ENCODE assay signal across 1 cellular context in the genomic region with DNA sequence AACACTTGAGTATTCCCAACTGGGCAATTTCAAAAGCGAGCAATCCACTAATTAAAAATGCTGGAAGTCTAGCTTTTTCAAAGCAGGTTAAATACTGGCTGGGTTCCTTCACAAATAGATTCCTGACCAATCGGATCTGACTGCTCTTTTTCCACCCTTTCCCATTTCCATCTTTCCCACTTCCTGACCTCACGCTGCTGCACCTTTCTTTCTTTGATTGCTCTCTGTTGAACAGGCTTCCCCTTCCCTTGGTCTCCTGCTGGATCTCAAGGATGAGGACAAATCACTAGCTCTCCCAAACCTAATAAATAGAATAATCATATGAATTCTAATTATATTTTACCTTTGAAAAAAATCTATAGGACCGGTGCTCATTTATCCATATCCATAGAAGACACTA.
A peak's percentile ranks its signal among the peaks of the same experiment; 100 is the strongest.
TF ChIP-seq lines count a peak whose summit lies in the region.

No MANE protein-coding gene starts in this region.

TF ChIP-seq in GM23338, 12 proteins besides CTCF, POLR2A, EP300 and RAD21 (continued from another document):
- TF ChIP-seq, protein P1, sequence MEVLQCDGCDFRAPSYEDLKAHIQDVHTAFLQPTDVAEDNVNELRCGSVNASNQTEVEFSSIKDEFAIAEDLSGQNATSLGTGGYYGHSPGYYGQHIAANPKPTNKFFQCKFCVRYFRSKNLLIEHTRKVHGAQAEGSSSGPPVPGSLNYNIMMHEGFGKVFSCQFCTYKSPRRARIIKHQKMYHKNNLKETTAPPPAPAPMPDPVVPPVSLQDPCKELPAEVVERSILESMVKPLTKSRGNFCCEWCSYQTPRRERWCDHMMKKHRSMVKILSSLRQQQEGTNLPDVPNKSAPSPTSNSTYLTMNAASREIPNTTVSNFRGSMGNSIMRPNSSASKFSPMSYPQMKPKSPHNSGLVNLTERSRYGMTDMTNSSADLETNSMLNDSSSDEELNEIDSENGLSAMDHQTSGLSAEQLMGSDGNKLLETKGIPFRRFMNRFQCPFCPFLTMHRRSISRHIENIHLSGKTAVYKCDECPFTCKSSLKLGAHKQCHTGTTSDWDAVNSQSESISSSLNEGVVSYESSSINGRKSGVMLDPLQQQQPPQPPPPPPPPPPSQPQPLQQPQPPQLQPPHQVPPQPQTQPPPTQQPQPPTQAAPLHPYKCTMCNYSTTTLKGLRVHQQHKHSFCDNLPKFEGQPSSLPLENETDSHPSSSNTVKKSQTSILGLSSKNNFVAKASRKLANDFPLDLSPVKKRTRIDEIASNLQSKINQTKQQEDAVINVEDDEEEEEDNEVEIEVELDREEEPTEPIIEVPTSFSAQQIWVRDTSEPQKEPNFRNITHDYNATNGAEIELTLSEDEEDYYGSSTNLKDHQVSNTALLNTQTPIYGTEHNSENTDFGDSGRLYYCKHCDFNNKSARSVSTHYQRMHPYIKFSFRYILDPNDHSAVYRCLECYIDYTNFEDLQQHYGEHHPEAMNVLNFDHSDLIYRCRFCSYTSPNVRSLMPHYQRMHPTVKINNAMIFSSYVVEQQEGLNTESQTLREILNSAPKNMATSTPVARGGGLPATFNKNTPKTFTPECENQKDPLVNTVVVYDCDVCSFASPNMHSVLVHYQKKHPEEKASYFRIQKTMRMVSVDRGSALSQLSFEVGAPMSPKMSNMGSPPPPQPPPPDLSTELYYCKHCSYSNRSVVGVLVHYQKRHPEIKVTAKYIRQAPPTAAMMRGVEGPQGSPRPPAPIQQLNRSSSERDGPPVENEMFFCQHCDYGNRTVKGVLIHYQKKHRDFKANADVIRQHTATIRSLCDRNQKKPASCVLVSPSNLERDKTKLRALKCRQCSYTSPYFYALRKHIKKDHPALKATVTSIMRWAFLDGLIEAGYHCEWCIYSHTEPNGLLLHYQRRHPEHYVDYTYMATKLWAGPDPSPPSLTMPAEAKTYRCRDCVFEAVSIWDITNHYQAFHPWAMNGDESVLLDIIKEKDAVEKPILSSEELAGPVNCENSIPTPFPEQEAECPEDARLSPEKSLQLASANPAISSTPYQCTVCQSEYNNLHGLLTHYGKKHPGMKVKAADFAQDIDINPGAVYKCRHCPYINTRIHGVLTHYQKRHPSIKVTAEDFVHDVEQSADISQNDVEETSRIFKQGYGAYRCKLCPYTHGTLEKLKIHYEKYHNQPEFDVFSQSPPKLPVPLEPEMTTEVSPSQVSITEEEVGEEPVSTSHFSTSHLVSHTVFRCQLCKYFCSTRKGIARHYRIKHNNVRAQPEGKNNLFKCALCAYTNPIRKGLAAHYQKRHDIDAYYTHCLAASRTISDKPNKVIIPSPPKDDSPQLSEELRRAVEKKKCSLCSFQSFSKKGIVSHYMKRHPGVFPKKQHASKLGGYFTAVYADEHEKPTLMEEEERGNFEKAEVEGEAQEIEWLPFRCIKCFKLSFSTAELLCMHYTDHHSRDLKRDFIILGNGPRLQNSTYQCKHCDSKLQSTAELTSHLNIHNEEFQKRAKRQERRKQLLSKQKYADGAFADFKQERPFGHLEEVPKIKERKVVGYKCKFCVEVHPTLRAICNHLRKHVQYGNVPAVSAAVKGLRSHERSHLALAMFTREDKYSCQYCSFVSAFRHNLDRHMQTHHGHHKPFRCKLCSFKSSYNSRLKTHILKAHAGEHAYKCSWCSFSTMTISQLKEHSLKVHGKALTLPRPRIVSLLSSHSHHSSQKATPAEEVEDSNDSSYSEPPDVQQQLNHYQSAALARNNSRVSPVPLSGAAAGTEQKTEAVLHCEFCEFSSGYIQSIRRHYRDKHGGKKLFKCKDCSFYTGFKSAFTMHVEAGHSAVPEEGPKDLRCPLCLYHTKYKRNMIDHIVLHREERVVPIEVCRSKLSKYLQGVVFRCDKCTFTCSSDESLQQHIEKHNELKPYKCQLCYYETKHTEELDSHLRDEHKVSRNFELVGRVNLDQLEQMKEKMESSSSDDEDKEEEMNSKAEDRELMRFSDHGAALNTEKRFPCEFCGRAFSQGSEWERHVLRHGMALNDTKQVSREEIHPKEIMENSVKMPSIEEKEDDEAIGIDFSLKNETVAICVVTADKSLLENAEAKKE (CRISPR knock-in tag; IDR thresholded peaks at IDR 0.05) = peak; percentile 73; the same call in 1 of the 2 replicates
- 0 out of 2 replicates have a peak, but pooled peaks have one; percentile 29 for TF ChIP-seq NANOG (IDR thresholded peaks at IDR 0.05; ENCODE audit: borderline replicate concordance)
